8 cellular contexts compared by ENCODE assay signal in genomic region chr12:51262758-51263177, GRCh38. TPM values are rescaled to one million over a fixed set of nuclear protein-coding genes. Genes with fewer than 3 reads are reported as not detected.
DNase-seq lines count a peak whose midpoint lies in the region; ATAC-seq, FAIRE-seq and TF ChIP-seq lines count a peak whose summit lies in the region.

No MANE protein-coding gene starts in this region.

- H3K4me3 ChIP-seq in WERI-Rb-1 (ENCODE audit: low read depth, low read length), result no peak overlapping the region
- H3K4me3 ChIP-seq in kidney epithelial cell (ENCODE audit: low read depth, low read length), result no peak overlapping the region

- TF ChIP-seq CTCF in WERI-Rb-1 (IDR thresholded peaks at IDR 0.05; ENCODE audit: low read depth, low read length) (peak; percentile 41), kidney epithelial cell (IDR thresholded peaks at IDR 0.05; ENCODE audit: insufficient read depth, low read length, poor library complexity, severe bottlenecking) (peak; percentile 42)

- H3K36me3 ChIP-seq in WERI-Rb-1, result no peaks in the 10 kb centered on the region
- H3K36me3 ChIP-seq in kidney epithelial cell (ENCODE audit: control insufficient read depth, insufficient read depth, low read length), result peaks cover under 1% of the 10 kb centered on the region

- DNase-seq in DMS114 treated with DMSO at 0.1 percent for 48 hours (lab: John Stamatoyannopoulos, UW; ENCODE audit: unreplicated experiment) (peak; percentile 41), HTR-8/SVneo (ENCODE audit: insufficient read length, low spot score) (peak; percentile 45), WERI-Rb-1 (peak; percentile 34), kidney epithelial cell (ENCODE audit: low read depth) (no peak), cortex of kidney (lab: John Stamatoyannopoulos, UW) (no peak), NCI-H1048 (lab: John Stamatoyannopoulos, UW) (no peak)
- no peak for DNase-seq in activated T-helper 2 cell treated with anti-CD3 and anti-CD28 coated beads, Interferon-gamma antibody, Interleukin-2, Interleukin-4, amounts not matched to agents 10 μg/mL and 5 μg/mL and 100 μg/mL, durations not matched to agents 14 hours and 24 hours and 36 hours (ENCODE audit: low spot score)

- H3K27me3 ChIP-seq in WERI-Rb-1 (ENCODE audit: insufficient read depth, low read depth, severe bottlenecking) (no peaks in the 10 kb centered on the region), kidney epithelial cell (ENCODE audit: control insufficient read depth, insufficient read depth, low read length) (no peaks in the 10 kb centered on the region)

- H3K27ac Mint-ChIP-seq in activated T-helper 2 cell treated with anti-CD3 and anti-CD28 coated beads, Interferon-gamma antibody, Interleukin-2, Interleukin-4, amounts not matched to agents 10 μg/mL and 5 μg/mL and 100 μg/mL, durations not matched to agents 14 hours and 24 hours and 36 hours, result no peak overlapping the region

- H3K27me3 Mint-ChIP-seq in activated T-helper 2 cell treated with anti-CD3 and anti-CD28 coated beads, Interferon-gamma antibody, Interleukin-2, Interleukin-4, amounts not matched to agents 10 μg/mL and 5 μg/mL and 100 μg/mL, durations not matched to agents 14 hours and 24 hours and 36 hours (ENCODE audit: low read depth), result peaks cover 7% of the 10 kb centered on the region

- no peaks in the 10 kb centered on the region for H3K36me3 Mint-ChIP-seq in activated T-helper 2 cell treated with anti-CD3 and anti-CD28 coated beads, Interferon-gamma antibody, Interleukin-2, Interleukin-4, amounts not matched to agents 10 μg/mL and 5 μg/mL and 100 μg/mL, durations not matched to agents 14 hours and 24 hours and 36 hours (ENCODE audit: low read depth)

- intact Hi-C loops in activated T-helper 2 cell treated with anti-CD3 and anti-CD28 coated beads, Interferon-gamma antibody, Interleukin-2, Interleukin-4, amounts not matched to agents 10 μg/mL and 5 μg/mL and 100 μg/mL, durations not matched to agents 14 hours and 24 hours and 36 hours (cut with micrococcal nuclease), result no loop called here

- H3K9me3 Mint-ChIP-seq in activated T-helper 2 cell treated with anti-CD3 and anti-CD28 coated beads, Interferon-gamma antibody, Interleukin-2, Interleukin-4, amounts not matched to agents 10 μg/mL and 5 μg/mL and 100 μg/mL, durations not matched to agents 14 hours and 24 hours and 36 hours, result no peaks in the 10 kb centered on the region

- no peak overlapping the region for H3K4me3 Mint-ChIP-seq in activated T-helper 2 cell treated with anti-CD3 and anti-CD28 coated beads, Interferon-gamma antibody, Interleukin-2, Interleukin-4, amounts not matched to agents 10 μg/mL and 5 μg/mL and 100 μg/mL, durations not matched to agents 14 hours and 24 hours and 36 hours (ENCODE audit: low read depth)

- no peak overlapping the region for H3K27ac ChIP-seq in WERI-Rb-1

- no peaks in the 10 kb centered on the region for H3K9me3 ChIP-seq in WERI-Rb-1 (ENCODE audit: severe bottlenecking)

- H3K4me1 Mint-ChIP-seq in activated T-helper 2 cell treated with anti-CD3 and anti-CD28 coated beads, Interferon-gamma antibody, Interleukin-2, Interleukin-4, amounts not matched to agents 10 μg/mL and 5 μg/mL and 100 μg/mL, durations not matched to agents 14 hours and 24 hours and 36 hours (ENCODE audit: low read depth), result peaks cover 17% of the 10 kb centered on the region

- ATAC-seq in GM21529 (IDR thresholded peaks at IDR 0.05; ENCODE audit: unreplicated experiment), result no peak

- no peak for FAIRE-seq in HTR-8/SVneo (lab: Jason Lieb, UNC)

RNA-seq across cellular contexts. Expression of gene SMAGP, which starts 7.4 kb away (rescaled TPM):
- 15.7 and 24.5 TPM in 2 replicates for total RNA-seq in kidney epithelial cell
- 0.44 TPM in 1 of 2 replicates, not detected in the other for total RNA-seq in activated T-helper 2 cell treated with anti-CD3 and anti-CD28 coated beads, Interferon-gamma antibody, Interleukin-2, Interleukin-4, amounts not matched to agents 10 μg/mL and 5 μg/mL and 100 μg/mL, durations not matched to agents 14 hours and 24 hours and 36 hours

RNA-seq across cellular contexts. Expression of gene DAZAP2, which starts 24.1 kb away (rescaled TPM):
- total RNA-seq in kidney epithelial cell, result 244 and 271 TPM in 2 replicates
- 151 and 152 TPM in 2 replicates for total RNA-seq in activated T-helper 2 cell treated with anti-CD3 and anti-CD28 coated beads, Interferon-gamma antibody, Interleukin-2, Interleukin-4, amounts not matched to agents 10 μg/mL and 5 μg/mL and 100 μg/mL, durations not matched to agents 14 hours and 24 hours and 36 hours

RNA-seq across cellular contexts. Expression of gene POU6F1, which starts 44.9 kb away (rescaled TPM):
- total RNA-seq in kidney epithelial cell, result 2.6 and 3.9 TPM in 2 replicates
- 4.9 and 5.5 TPM in 2 replicates for total RNA-seq in activated T-helper 2 cell treated with anti-CD3 and anti-CD28 coated beads, Interferon-gamma antibody, Interleukin-2, Interleukin-4, amounts not matched to agents 10 μg/mL and 5 μg/mL and 100 μg/mL, durations not matched to agents 14 hours and 24 hours and 36 hours

Comparison
In these comparisons a context has a peak if more than half of its experiments do, and no peak if none do; other contexts are left out.
1. DNase-seq: peak in DMS114 treated with DMSO at 0.1 percent for 48 hours (single experiment), HTR-8/SVneo (single experiment) and WERI-Rb-1 (single experiment); none in kidney epithelial cell (single experiment), cortex of kidney (single experiment), NCI-H1048 (single experiment) and activated T-helper 2 cell treated with anti-CD3 and anti-CD28 coated beads, Interferon-gamma antibody, Interleukin-2, Interleukin-4, amounts not matched to agents 10 μg/mL and 5 μg/mL and 100 μg/mL, durations not matched to agents 14 hours and 24 hours and 36 hours (single experiment).
2. RNA of gene SMAGP, which starts 7.4 kb away (total RNA-seq): 15.7 to 24.5 TPM in kidney epithelial cell; 0.44 TPM in activated T-helper 2 cell treated with anti-CD3 and anti-CD28 coated beads, Interferon-gamma antibody, Interleukin-2, Interleukin-4, amounts not matched to agents 10 μg/mL and 5 μg/mL and 100 μg/mL, durations not matched to agents 14 hours and 24 hours and 36 hours; every median in the first group is over 10 times any median in the second.